ENCODE assay signal across 22 cellular contexts in genomic region chr13:54356849-54357248, GRCh38.
"Had no signal": no experiment of that assay in that cellular context is flagged by ENCODE, and none has a peak within 500 bp of the region (broad histone marks: within the 10 kb centered on the region; RNA-seq: fewer than 3 reads in every experiment).

No MANE protein-coding gene starts in this region.

- H3K36me3 Mint-ChIP-seq: memory B cell; naive B cell; stimulated activated memory B cell treated with anti-CD40 and anti-IgM and Interleukin-4, amounts not matched to agents 10 μg/mL and 1 μg/mL and 100 μg/mL, for 72 hours had no signal

- DNase-seq: activated CD4-positive, alpha-beta T cell treated with anti-CD3 and anti-CD28 coated beads, Interleukin-2, amount 10 ng/mL, durations not matched to agents 24 days and 14 days; activated CD8-positive, alpha-beta T cell treated with anti-CD3 and anti-CD28 coated beads, Interleukin-2, amount 10 ng/mL, durations not matched to agents 7 days and 5 days; activated naive CD4-positive, alpha-beta T cell treated with anti-CD3 and anti-CD28 coated beads for 36 hours; activated T-cell treated with anti-CD3 and anti-CD28 coated beads, Interleukin-2, amount 50 U/mL, for 24 hours; brain microvascular endothelial cell; colonic mucosa; gastrocnemius medialis; heart right ventricle; mucosa of descending colon; naive B cell; sigmoid colon; stimulated activated CD4-positive, alpha-beta T cell treated with anti-CD3 and anti-CD28 coated beads, Interleukin-4, amount 100 ng/mL, for 24 hours; T-helper 1 cell; T1000; testis; upper lobe of left lung had no signal

- H3K9me3 ChIP-seq: colonic mucosa, gastrocnemius medialis, heart right ventricle, neutrophil, testis, upper lobe of left lung had no signal

- H3K4me1 Mint-ChIP-seq: activated CD4-positive, alpha-beta T cell treated with anti-CD3 and anti-CD28 coated beads, Interleukin-2, amount 10 ng/mL, durations not matched to agents 24 days and 14 days; central memory CD8-positive, alpha-beta T cell; memory B cell; naive B cell; stimulated activated memory B cell treated with anti-CD40 and anti-IgM and Interleukin-4, amounts not matched to agents 10 μg/mL and 1 μg/mL and 100 μg/mL, for 72 hours had no signal

- H3K4me3 Mint-ChIP-seq: activated CD4-positive, alpha-beta T cell treated with anti-CD3 and anti-CD28 coated beads, Interleukin-2, amount 10 ng/mL, durations not matched to agents 24 days and 14 days; activated CD8-positive, alpha-beta T cell treated with anti-CD3 and anti-CD28 coated beads, Interleukin-2, amount 10 ng/mL, durations not matched to agents 7 days and 5 days; activated naive CD4-positive, alpha-beta T cell treated with anti-CD3 and anti-CD28 coated beads for 36 hours; activated T-cell treated with anti-CD3 and anti-CD28 coated beads, Interleukin-2, amount 50 U/mL, for 24 hours; central memory CD8-positive, alpha-beta T cell; memory B cell; naive B cell; stimulated activated memory B cell treated with anti-CD40 and anti-IgM and Interleukin-4, amounts not matched to agents 10 μg/mL and 1 μg/mL and 100 μg/mL, for 72 hours had no signal

- H3K27me3 Mint-ChIP-seq: activated CD4-positive, alpha-beta T cell treated with anti-CD3 and anti-CD28 coated beads, Interleukin-2, amount 10 ng/mL, durations not matched to agents 24 days and 14 days; activated T-cell treated with anti-CD3 and anti-CD28 coated beads, Interleukin-2, amount 50 U/mL, for 24 hours; central memory CD8-positive, alpha-beta T cell; memory B cell; naive B cell; stimulated activated memory B cell treated with anti-CD40 and anti-IgM and Interleukin-4, amounts not matched to agents 10 μg/mL and 1 μg/mL and 100 μg/mL, for 72 hours had no signal

- H3K27me3 ChIP-seq: brain microvascular endothelial cell, colonic mucosa, gastrocnemius medialis, heart right ventricle, neutrophil, sigmoid colon, testis, upper lobe of left lung had no signal

- H3K36me3 ChIP-seq: brain microvascular endothelial cell, colonic mucosa, gastrocnemius medialis, heart right ventricle, neutrophil, sigmoid colon, upper lobe of left lung had no signal

- H3K27ac ChIP-seq: brain microvascular endothelial cell, colonic mucosa, gastrocnemius medialis, heart right ventricle, neutrophil, parathyroid adenoma, sigmoid colon, testis, upper lobe of left lung had no signal

- H3K79me2 ChIP-seq: parathyroid adenoma had no signal

- H3K27ac Mint-ChIP-seq: activated CD4-positive, alpha-beta T cell treated with anti-CD3 and anti-CD28 coated beads, Interleukin-2, amount 10 ng/mL, durations not matched to agents 24 days and 14 days; activated CD8-positive, alpha-beta T cell treated with anti-CD3 and anti-CD28 coated beads, Interleukin-2, amount 10 ng/mL, durations not matched to agents 7 days and 5 days; activated naive CD4-positive, alpha-beta T cell treated with anti-CD3 and anti-CD28 coated beads for 36 hours; activated T-cell treated with anti-CD3 and anti-CD28 coated beads, Interleukin-2, amount 50 U/mL, for 24 hours; memory B cell; naive B cell; stimulated activated memory B cell treated with anti-CD40 and anti-IgM and Interleukin-4, amounts not matched to agents 10 μg/mL and 1 μg/mL and 100 μg/mL, for 72 hours had no signal

- H3K9ac ChIP-seq: parathyroid adenoma had no signal

- H3K4me1 ChIP-seq: colonic mucosa, gastrocnemius medialis, heart right ventricle, parathyroid adenoma, sigmoid colon, testis, upper lobe of left lung had no signal

- H3K9me3 Mint-ChIP-seq: activated CD4-positive, alpha-beta T cell treated with anti-CD3 and anti-CD28 coated beads, Interleukin-2, amount 10 ng/mL, durations not matched to agents 24 days and 14 days; memory B cell; stimulated activated memory B cell treated with anti-CD40 and anti-IgM and Interleukin-4, amounts not matched to agents 10 μg/mL and 1 μg/mL and 100 μg/mL, for 72 hours had no signal

- ATAC-seq: activated CD8-positive, alpha-beta T cell treated with anti-CD3 and anti-CD28 coated beads, Interleukin-2, amount 10 ng/mL, durations not matched to agents 7 days and 5 days; esophagus mucosa; gastrocnemius medialis; heart right ventricle; mucosa of descending colon; stimulated activated memory B cell treated with anti-CD40 and anti-IgM and Interleukin-4, amounts not matched to agents 10 μg/mL and 1 μg/mL and 100 μg/mL, for 72 hours had no signal

- H2AFZ ChIP-seq: parathyroid adenoma had no signal

- H3K4me3 ChIP-seq: colonic mucosa, gastrocnemius medialis, heart right ventricle, mucosa of descending colon, sigmoid colon, testis, upper lobe of left lung had no signal
